9 cellular contexts compared by ENCODE assay signal in genomic region chr2:173021939-173022371, GRCh38. TPM values are rescaled to one million over a fixed set of nuclear protein-coding genes. Genes with fewer than 3 reads are reported as not detected.
DNase-seq lines count a peak whose midpoint lies in the region; ATAC-seq and TF ChIP-seq lines count a peak whose summit lies in the region.
"Had no signal": no experiment of that assay in that cellular context is flagged by ENCODE, and none has a peak within 500 bp of the region (broad histone marks: within the 10 kb centered on the region; RNA-seq: fewer than 3 reads in every experiment).

No MANE protein-coding gene starts in this region.

- peak; percentile 49 for TF ChIP-seq CTCF in AG10803 (conservative IDR thresholded peaks at IDR 0.05; ENCODE audit: low read length)
- TF ChIP-seq CTCF in astrocyte of the spinal cord (IDR thresholded peaks at IDR 0.05; ENCODE audit: low read depth, low read length), result peak; percentile 42

- H3K4me3 ChIP-seq in AG10803 (ENCODE audit: low read length), result no peak overlapping the region
- H3K4me3 ChIP-seq in astrocyte of the spinal cord (ENCODE audit: low read depth, low read length), result no peak overlapping the region

- intact Hi-C loops in left colon (cut with DNase I, micrococcal nuclease), result no loop called here

- ATAC-seq in left colon, result peak; percentile 34

- in situ Hi-C loops in astrocyte of the spinal cord (cut with HindIII; ENCODE audit: low sequenced_read_pairs), result no loop called here

- peak; percentile 27 for DNase-seq in AG10803 (ENCODE audit: low read depth)
- peak; percentile 51 for DNase-seq in HuH-7.5 (ENCODE audit: low spot score)
- DNase-seq in astrocyte of the spinal cord (ENCODE audit: low read depth, low spot score), result peak; percentile 39
- DNase-seq in left colon, result no peak
- DNase-seq in AML-193 (lab: John Stamatoyannopoulos, UW), result no peak
- no peak for DNase-seq in hippocampal formation (lab: John Stamatoyannopoulos, UW)
- no peak for DNase-seq in iPS-NIHi11 (ENCODE audit: low spot score)
- DNase-seq in activated CD4-positive, alpha-beta T cell treated with anti-CD3 and anti-CD28 coated beads for 48 hours, result no peak
- DNase-seq: NCI-H446 had no signal

RNA-seq across cellular contexts. Expression of gene MAP3K20, which starts 53.7 kb away (rescaled TPM):
- 10 to 100 TPM in 1 of 2 donors, 1 to 10 TPM in 1; 6.7 to 30.3 TPM for total RNA-seq in left colon

Comparison
In these comparisons a context has a peak if more than half of its experiments do, and no peak if none do; other contexts are left out.
1. DNase-seq: peak in AG10803 (single experiment), HuH-7.5 (single experiment) and astrocyte of the spinal cord (single experiment); none in left colon (0 of 2), AML-193 (0 of 2), hippocampal formation (0 of 2), iPS-NIHi11 (single experiment) and activated CD4-positive, alpha-beta T cell treated with anti-CD3 and anti-CD28 coated beads for 48 hours (single experiment).